ENCODE assay signal across 9 cellular contexts in genomic region chr3:194306771-194307640, GRCh38. TPM values are rescaled to one million over a fixed set of nuclear protein-coding genes. Genes with fewer than 3 reads are reported as not detected.
A peak's percentile ranks its signal among the peaks of the same experiment; 100 is the strongest.
DNase-seq lines count a peak whose midpoint lies in the region; ATAC-seq lines count a peak whose summit lies in the region.
"Had no signal": no experiment of that assay in that cellular context is flagged by ENCODE, and none has a peak within 500 bp of the region (broad histone marks: within the 10 kb centered on the region; RNA-seq: fewer than 3 reads in every experiment).

No MANE protein-coding gene starts in this region.

- H3K9me3 Mint-ChIP-seq in activated CD4-positive, alpha-beta memory T cell treated with anti-CD3 and anti-CD28 coated beads, Interleukin-2, amount 10 ng/mL, durations not matched to agents 7 days and 5 days = peaks cover 5% of the 10 kb centered on the region

- no peaks in the 10 kb centered on the region for H3K36me3 ChIP-seq in MG63

- peak overlapping the region; percentile 93 for H3K27ac Mint-ChIP-seq in activated CD4-positive, alpha-beta memory T cell treated with anti-CD3 and anti-CD28 coated beads, Interleukin-2, amount 10 ng/mL, durations not matched to agents 7 days and 5 days

- peaks cover 2% of the 10 kb centered on the region for H3K27me3 Mint-ChIP-seq in activated CD4-positive, alpha-beta memory T cell treated with anti-CD3 and anti-CD28 coated beads, Interleukin-2, amount 10 ng/mL, durations not matched to agents 7 days and 5 days

- peaks cover 72% of the 10 kb centered on the region for H3K4me1 Mint-ChIP-seq in activated CD4-positive, alpha-beta memory T cell treated with anti-CD3 and anti-CD28 coated beads, Interleukin-2, amount 10 ng/mL, durations not matched to agents 7 days and 5 days

- no peaks in the 10 kb centered on the region for H3K9me3 ChIP-seq in MG63

- peak; percentile 38 for ATAC-seq in HG03103 (IDR thresholded peaks at IDR 0.05; ENCODE audit: low read depth, unreplicated experiment)

- POLR2A ChIA-PET in activated CD4-positive, alpha-beta memory T cell treated with anti-CD3 and anti-CD28 coated beads, Interleukin-2, amount 10 ng/mL, durations not matched to agents 7 days and 5 days (lab: Charles Lee) = interaction anchor here (1.0 to 7.4 kb wide), 16 partner anchors 9 to 1414 kb away, joined by 3 to 85 read pairs (median 4); partner anchors contain the start of gene HES1

- peak; percentile 39 for DNase-seq in stimulated activated CD4-positive, alpha-beta T cell treated with anti-CD3 and anti-CD28 coated beads, Interleukin-1b, Interleukin-23, amount 100 ng/mL, for 48 hours
- DNase-seq in stimulated activated CD4-positive, alpha-beta T cell treated with anti-CD3 and anti-CD28 coated beads, Interleukin-4, amount 100 ng/mL, for 24 hours = no peak
- DNase-seq in activated CD4-positive, alpha-beta memory T cell treated with anti-CD3 and anti-CD28 coated beads, Interleukin-2, amount 10 ng/mL, durations not matched to agents 7 days and 5 days = peak; percentile 72
- DNase-seq in MG63 = no peak
- DNase-seq in anterior cingulate cortex (lab: John Stamatoyannopoulos, UW) = no peak
- no peak for DNase-seq in GM19238 (ENCODE audit: insufficient read length, low spot score)
- no peak for DNase-seq in ureter (ENCODE audit: low spot score)

- CTCF ChIA-PET in activated CD4-positive, alpha-beta memory T cell treated with anti-CD3 and anti-CD28 coated beads, Interleukin-2, amount 10 ng/mL, durations not matched to agents 7 days and 5 days (lab: Charles Lee) = interaction anchor here (0.6 to 4.6 kb wide), 6 partner anchors 9 to 641 kb away, joined by 3 to 41 read pairs (median 4); partner anchors contain the start of gene HES1

- H3K27me3 ChIP-seq in MG63 = no peaks in the 10 kb centered on the region

- H3K4me3 ChIP-seq in MG63 = no peak overlapping the region

- H3K36me3 Mint-ChIP-seq in activated CD4-positive, alpha-beta memory T cell treated with anti-CD3 and anti-CD28 coated beads, Interleukin-2, amount 10 ng/mL, durations not matched to agents 7 days and 5 days (ENCODE audit: low read depth) = peaks cover 32% of the 10 kb centered on the region

- H3K4me3 Mint-ChIP-seq in activated CD4-positive, alpha-beta memory T cell treated with anti-CD3 and anti-CD28 coated beads, Interleukin-2, amount 10 ng/mL, durations not matched to agents 7 days and 5 days = peak overlapping the region; percentile 48

RNA-seq across cellular contexts. Expression of gene CPN2, which starts 44.1 kb away (rescaled TPM):
- not detected for total RNA-seq in activated CD4-positive, alpha-beta memory T cell treated with anti-CD3 and anti-CD28 coated beads, Interleukin-2, amount 10 ng/mL, durations not matched to agents 7 days and 5 days
- total RNA-seq in MG63 (2014; rRNA removed; shearing (Covaris generic); ENCODE audit: low replicate concordance) = not detected in 2 replicates
- not detected for total RNA-seq in ureter
- total RNA-seq: endothelial cell of umbilical vein had no signal

Comparison
In these comparisons a context has a peak if more than half of its experiments do, and no peak if none do; other contexts are left out.
1. DNase-seq: peak in stimulated activated CD4-positive, alpha-beta T cell treated with anti-CD3 and anti-CD28 coated beads, Interleukin-1b, Interleukin-23, amount 100 ng/mL, for 48 hours (single experiment) and activated CD4-positive, alpha-beta memory T cell treated with anti-CD3 and anti-CD28 coated beads, Interleukin-2, amount 10 ng/mL, durations not matched to agents 7 days and 5 days (single experiment); none in stimulated activated CD4-positive, alpha-beta T cell treated with anti-CD3 and anti-CD28 coated beads, Interleukin-4, amount 100 ng/mL, for 24 hours (single experiment), MG63 (single experiment), anterior cingulate cortex (0 of 58), GM19238 (single experiment) and ureter (single experiment).